ENCODE assay signal across 8 cellular contexts in genomic region chr5:83474170-83474796, GRCh38. TPM values are rescaled to one million over a fixed set of nuclear protein-coding genes. Genes with fewer than 3 reads are reported as not detected.
DNase-seq lines count a peak whose midpoint lies in the region; ATAC-seq and TF ChIP-seq lines count a peak whose summit lies in the region.

No MANE protein-coding gene starts in this region.

- peak overlapping the region; percentile 75 for H3K4me3 Mint-ChIP-seq in activated CD4-positive, alpha-beta T cell treated with anti-CD3 and anti-CD28 coated beads for 36 hours
- H3K4me3 Mint-ChIP-seq in T-helper 1 cell treated with Interleukin-12 subunit alpha and Interleukin-12 subunit beta and Interleukin-4 antibody, amounts not matched to agents 30 μg/mL and 1 μg/mL, for 36 hours = peak overlapping the region; percentile 97
- peak overlapping the region; percentile 79 for H3K4me3 Mint-ChIP-seq in stimulated activated effector memory CD8-positive, alpha-beta T cell treated with anti-CD3 and anti-CD28 coated beads, Interleukin-12 subunit alpha, Interleukin-12 subunit beta, amount 100 ng/mL, for 72 hours

- H3K27ac ChIP-seq in dorsolateral prefrontal cortex = peak overlapping the region in 31 of 59 donors; percentile 0 to 75 (median 37)

- H3K4me3 ChIP-seq in HAP-1 (peak overlapping the region; percentile 19), dorsolateral prefrontal cortex (peak overlapping the region; percentile 37 to 75 (median 59))

- peak; percentile 68 for DNase-seq in activated CD4-positive, alpha-beta T cell treated with anti-CD3 and anti-CD28 coated beads for 36 hours
- DNase-seq in activated CD4-positive, alpha-beta T cell treated with anti-CD3 and anti-CD28 coated beads, Interleukin-2, amount 50 U/mL, for 4 hours = no peak
- DNase-seq in HAP-1 (ENCODE audit: low spot score in 2 of 2) (peak; percentile 70 to 82), MV-4-11 (lab: John Stamatoyannopoulos, UW) (peak; percentile 53), dorsolateral prefrontal cortex (peak in 8 of 10 donors; percentile 32 to 72 (median 48)), left kidney (ENCODE audit: low read depth, low spot score) (peak; percentile 95)
- DNase-seq in stimulated activated effector memory CD8-positive, alpha-beta T cell treated with anti-CD3 and anti-CD28 coated beads, Interleukin-12 subunit alpha, Interleukin-12 subunit beta, amount 100 ng/mL, for 72 hours (ENCODE audit: low spot score in 2 of 2) = peak; percentile 2 to 52

- intact Hi-C loops in activated CD4-positive, alpha-beta T cell treated with anti-CD3 and anti-CD28 coated beads for 36 hours (cut with DNase I, micrococcal nuclease) = loop anchor here (5.0 to 10.0 kb wide), 2 partner anchors 88 to 1119 kb away; no protein-coding TSS in a partner anchor
- intact Hi-C loops in dorsolateral prefrontal cortex (cut with DNase I) = loop anchor here (5.0 to 10.0 kb wide), 5 partner anchors 93 to 1122 kb away; no protein-coding TSS in a partner anchor

- TF ChIP-seq CTCF in dorsolateral prefrontal cortex (IDR thresholded peaks at IDR 0.05 in 54 of 56, conservative IDR thresholded peaks at IDR 0.05 in 2 of 56; ENCODE audit: low read depth in 1 of 56, partially characterized antibody in 56 of 56) = no peak

- H3K4me1 Mint-ChIP-seq in activated CD4-positive, alpha-beta T cell treated with anti-CD3 and anti-CD28 coated beads for 36 hours = peaks cover 38% of the 10 kb centered on the region
- peaks cover 30% of the 10 kb centered on the region for H3K4me1 Mint-ChIP-seq in T-helper 1 cell treated with Interleukin-12 subunit alpha and Interleukin-12 subunit beta and Interleukin-4 antibody, amounts not matched to agents 30 μg/mL and 1 μg/mL, for 36 hours (ENCODE audit: low read depth)
- H3K4me1 Mint-ChIP-seq in stimulated activated effector memory CD8-positive, alpha-beta T cell treated with anti-CD3 and anti-CD28 coated beads, Interleukin-12 subunit alpha, Interleukin-12 subunit beta, amount 100 ng/mL, for 72 hours = peaks cover 28% of the 10 kb centered on the region

- POLR2A ChIA-PET in activated CD4-positive, alpha-beta T cell treated with anti-CD3 and anti-CD28 coated beads for 36 hours (lab: Charles Lee) = no interaction called here

- in situ Hi-C loops in HAP-1 (cut with MboI; ENCODE audit: low sequenced_read_pairs) = no loop called here

- H3K4me1 ChIP-seq in HAP-1 = peaks cover 16% of the 10 kb centered on the region

- H3K36me3 Mint-ChIP-seq in activated CD4-positive, alpha-beta T cell treated with anti-CD3 and anti-CD28 coated beads for 36 hours (ENCODE audit: low read depth) = no peaks in the 10 kb centered on the region
- H3K36me3 Mint-ChIP-seq in T-helper 1 cell treated with Interleukin-12 subunit alpha and Interleukin-12 subunit beta and Interleukin-4 antibody, amounts not matched to agents 30 μg/mL and 1 μg/mL, for 36 hours (ENCODE audit: low read depth) = peaks cover 3% of the 10 kb centered on the region
- H3K36me3 Mint-ChIP-seq in stimulated activated effector memory CD8-positive, alpha-beta T cell treated with anti-CD3 and anti-CD28 coated beads, Interleukin-12 subunit alpha, Interleukin-12 subunit beta, amount 100 ng/mL, for 72 hours = no peaks in the 10 kb centered on the region

- no peaks in the 10 kb centered on the region for H3K9me3 Mint-ChIP-seq in activated CD4-positive, alpha-beta T cell treated with anti-CD3 and anti-CD28 coated beads for 36 hours (ENCODE audit: low read depth)
- no peaks in the 10 kb centered on the region for H3K9me3 Mint-ChIP-seq in T-helper 1 cell treated with Interleukin-12 subunit alpha and Interleukin-12 subunit beta and Interleukin-4 antibody, amounts not matched to agents 30 μg/mL and 1 μg/mL, for 36 hours
- H3K9me3 Mint-ChIP-seq in stimulated activated effector memory CD8-positive, alpha-beta T cell treated with anti-CD3 and anti-CD28 coated beads, Interleukin-12 subunit alpha, Interleukin-12 subunit beta, amount 100 ng/mL, for 72 hours = no peaks in the 10 kb centered on the region

- H3K27me3 ChIP-seq in HAP-1 (ENCODE audit: low read depth) (peaks cover 25% of the 10 kb centered on the region), dorsolateral prefrontal cortex (peaks cover 0 to 89% (median 37%) of the 10 kb centered on the region in 45 donors)

- CTCF ChIA-PET in activated CD4-positive, alpha-beta T cell treated with anti-CD3 and anti-CD28 coated beads for 36 hours (lab: Charles Lee) = interaction anchor here (1.4 kb wide), 1 partner anchor 88 kb away, joined by 3 read pairs; no protein-coding TSS in a partner anchor

- no peaks in the 10 kb centered on the region for H3K36me3 ChIP-seq in HAP-1 (replicated peaks)

- H3K9me3 ChIP-seq in HAP-1 = no peaks in the 10 kb centered on the region

- H3K27ac Mint-ChIP-seq in activated CD4-positive, alpha-beta T cell treated with anti-CD3 and anti-CD28 coated beads for 36 hours = no peak overlapping the region
- peak overlapping the region; percentile 28 for H3K27ac Mint-ChIP-seq in T-helper 1 cell treated with Interleukin-12 subunit alpha and Interleukin-12 subunit beta and Interleukin-4 antibody, amounts not matched to agents 30 μg/mL and 1 μg/mL, for 36 hours
- peak overlapping the region; percentile 12 for H3K27ac Mint-ChIP-seq in stimulated activated effector memory CD8-positive, alpha-beta T cell treated with anti-CD3 and anti-CD28 coated beads, Interleukin-12 subunit alpha, Interleukin-12 subunit beta, amount 100 ng/mL, for 72 hours

- peak; percentile 67 for ATAC-seq in activated CD4-positive, alpha-beta T cell treated with anti-CD3 and anti-CD28 coated beads for 36 hours
- ATAC-seq in stimulated activated effector memory CD8-positive, alpha-beta T cell treated with anti-CD3 and anti-CD28 coated beads, Interleukin-12 subunit alpha, Interleukin-12 subunit beta, amount 100 ng/mL, for 72 hours = peak; percentile 57

- peaks cover 62% of the 10 kb centered on the region for H3K27me3 Mint-ChIP-seq in activated CD4-positive, alpha-beta T cell treated with anti-CD3 and anti-CD28 coated beads for 36 hours
- peaks cover 73% of the 10 kb centered on the region for H3K27me3 Mint-ChIP-seq in T-helper 1 cell treated with Interleukin-12 subunit alpha and Interleukin-12 subunit beta and Interleukin-4 antibody, amounts not matched to agents 30 μg/mL and 1 μg/mL, for 36 hours (ENCODE audit: low read depth)

RNA-seq across cellular contexts. Expression of gene VCAN, which starts 2.7 kb away (rescaled TPM):
- total RNA-seq in activated CD4-positive, alpha-beta T cell treated with anti-CD3 and anti-CD28 coated beads for 36 hours = not detected
- total RNA-seq in dorsolateral prefrontal cortex = 100 to 1,000 TPM in 13 of 120 experiments, 10 to 100 TPM in 107; 20.5 to 139 (median 65.2) TPM

Comparison
In these comparisons a context has a peak if more than half of its experiments do, and no peak if none do; other contexts are left out.
1. DNase-seq: peak in activated CD4-positive, alpha-beta T cell treated with anti-CD3 and anti-CD28 coated beads for 36 hours (single experiment), HAP-1 (2 of 2), MV-4-11 (single experiment), dorsolateral prefrontal cortex (8 of 10), left kidney (single experiment) and stimulated activated effector memory CD8-positive, alpha-beta T cell treated with anti-CD3 and anti-CD28 coated beads, Interleukin-12 subunit alpha, Interleukin-12 subunit beta, amount 100 ng/mL, for 72 hours (2 of 2); none in activated CD4-positive, alpha-beta T cell treated with anti-CD3 and anti-CD28 coated beads, Interleukin-2, amount 50 U/mL, for 4 hours (0 of 2).
2. RNA of gene VCAN, which starts 2.7 kb away (total RNA-seq): 20.5 to 139 TPM in dorsolateral prefrontal cortex; not detected in activated CD4-positive, alpha-beta T cell treated with anti-CD3 and anti-CD28 coated beads for 36 hours; every median in the first group is over 10 times any median in the second.
3. Peak in every context shown above with its lines, with median percentiles within 50 percentile points of each other: H3K4me3 Mint-ChIP-seq.